In the genomic region with DNA sequence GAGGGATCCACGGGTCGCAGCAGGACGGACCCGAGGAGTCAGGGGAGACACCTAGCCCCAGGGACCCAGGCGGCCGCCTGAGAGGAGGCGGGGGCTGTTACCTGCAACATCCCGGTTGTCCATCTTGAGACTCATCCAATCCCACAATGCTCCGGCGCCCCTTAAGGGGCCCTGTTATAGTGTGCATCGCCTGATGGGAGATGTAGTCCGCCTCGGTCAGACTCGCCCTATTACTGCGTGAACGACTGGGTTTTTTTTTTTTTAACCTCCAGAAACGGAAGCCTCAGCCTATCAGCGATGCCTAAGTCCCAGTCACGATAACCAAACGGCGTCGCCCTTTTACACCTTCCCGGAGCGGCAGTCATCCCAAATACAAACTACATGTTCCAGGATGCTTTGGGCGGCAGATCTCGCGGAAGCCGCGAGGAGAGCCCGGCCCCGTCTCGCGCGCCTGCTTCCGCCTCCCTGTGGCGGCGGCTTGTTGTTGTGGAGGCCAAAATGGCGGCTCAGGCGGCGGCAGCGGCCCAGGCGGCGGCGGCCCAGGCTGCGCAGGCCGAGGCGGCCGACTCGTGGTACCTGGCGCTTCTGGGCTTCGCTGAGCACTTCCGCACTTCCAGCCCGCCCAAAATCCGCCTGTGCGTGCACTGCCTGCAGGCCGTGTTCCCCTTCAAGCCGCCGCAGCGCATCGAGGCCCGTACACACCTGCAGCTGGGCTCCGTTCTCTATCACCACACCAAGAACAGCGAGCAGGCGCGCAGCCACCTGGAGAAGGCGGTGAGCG, we compare ENCODE assay signal across 8 cellular contexts. TPM values are rescaled to one million over a fixed set of nuclear protein-coding genes. Genes with fewer than 3 reads are reported as not detected.
A peak's percentile ranks its signal among the peaks of the same experiment; 100 is the strongest.
DNase-seq lines count a peak whose midpoint lies in the region; ATAC-seq and TF ChIP-seq lines count a peak whose summit lies in the region.

Gene MAU2, plus strand, starts transcription at position 468 of the 781 bp plus-strand sequence. Its CDS starts 31 bp downstream, at position 499.
A gene with protein sequence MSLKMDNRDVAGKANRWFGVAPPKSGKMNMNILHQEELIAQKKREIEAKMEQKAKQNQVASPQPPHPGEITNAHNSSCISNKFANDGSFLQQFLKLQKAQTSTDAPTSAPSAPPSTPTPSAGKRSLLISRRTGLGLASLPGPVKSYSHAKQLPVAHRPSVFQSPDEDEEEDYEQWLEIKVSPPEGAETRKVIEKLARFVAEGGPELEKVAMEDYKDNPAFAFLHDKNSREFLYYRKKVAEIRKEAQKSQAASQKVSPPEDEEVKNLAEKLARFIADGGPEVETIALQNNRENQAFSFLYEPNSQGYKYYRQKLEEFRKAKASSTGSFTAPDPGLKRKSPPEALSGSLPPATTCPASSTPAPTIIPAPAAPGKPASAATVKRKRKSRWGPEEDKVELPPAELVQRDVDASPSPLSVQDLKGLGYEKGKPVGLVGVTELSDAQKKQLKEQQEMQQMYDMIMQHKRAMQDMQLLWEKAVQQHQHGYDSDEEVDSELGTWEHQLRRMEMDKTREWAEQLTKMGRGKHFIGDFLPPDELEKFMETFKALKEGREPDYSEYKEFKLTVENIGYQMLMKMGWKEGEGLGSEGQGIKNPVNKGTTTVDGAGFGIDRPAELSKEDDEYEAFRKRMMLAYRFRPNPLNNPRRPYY (minus strand): TSS at position 148 of the 781 bp plus-strand sequence. CDS start 13 bp downstream, at position 135.

- TF ChIP-seq CTCF in dorsolateral prefrontal cortex (IDR thresholded peaks at IDR 0.05 in 54 of 56, conservative IDR thresholded peaks at IDR 0.05 in 2 of 56; ENCODE audit: low read depth in 1 of 56, partially characterized antibody in 56 of 56) (peak in 53 of 56 donors; percentile 10 to 73 (median 52)), right lobe of liver (IDR thresholded peaks at IDR 0.05) (peak; percentile 37 to 53 (median 44))

- 0% methylated on average over 19 of the region's 67 CpGs for WGBS in right lobe of liver (ENCODE audit: insufficient coverage, low coverage, low lambda C conversion rate, missing lambda C conversion rate)

- intact Hi-C loops in dorsolateral prefrontal cortex (cut with DNase I) = loop anchor here (2.0 to 5.0 kb wide), 2 partner anchors 128 kb away; partner anchors contain the start of genes BORCS8 (in 2 of the 2) and RFXANK (in 2 of the 2)
- intact Hi-C loops in right lobe of liver (cut with DNase I) = no loop called here

- peaks cover 0 to 25% (median 5%) of the 10 kb centered on the region in 4 donors for H3K4me1 ChIP-seq in right lobe of liver

- H3K9me3 ChIP-seq in right lobe of liver = no peaks in the 10 kb centered on the region

- H3K4me3 ChIP-seq in dorsolateral prefrontal cortex (peak within 1 kb of the TSS; percentile 62 to 100 (median 97)), right lobe of liver (peak within 1 kb of the TSS; percentile 98 to 100 (median 99))

- TF ChIP-seq POLR2A in right lobe of liver (IDR thresholded peaks at IDR 0.05) = peak; percentile 69

- peak within 1 kb of the TSS; percentile 53 to 99 (median 95) for H3K27ac ChIP-seq in dorsolateral prefrontal cortex
- peak within 1 kb of the TSS; percentile 84 to 88 (median 88) for H3K27ac ChIP-seq in right lobe of liver

- no peaks in the 10 kb centered on the region for H3K27me3 ChIP-seq in dorsolateral prefrontal cortex
- no peaks in the 10 kb centered on the region for H3K27me3 ChIP-seq in right lobe of liver

- peak; percentile 88 for ATAC-seq in GM19351 (IDR thresholded peaks at IDR 0.05; ENCODE audit: unreplicated experiment)
- ATAC-seq in HG03521 (IDR thresholded peaks at IDR 0.05; ENCODE audit: unreplicated experiment) = peak; percentile 87
- ATAC-seq in right lobe of liver = peak; percentile 95 to 99 (median 96)

- DNase-seq in CD1c-positive myeloid dendritic cell (ENCODE audit: extremely low spot score) = peak; percentile 95
- DNase-seq in NCI-H748 (lab: John Stamatoyannopoulos, UW; ENCODE audit: unreplicated experiment) = peak; percentile 94
- DNase-seq in activated CD4-positive, alpha-beta T cell treated with anti-CD3 and anti-CD28 coated beads, Interleukin-2, amount 50 U/mL, for 48 hours = peak; percentile 87 to 90
- DNase-seq in dorsolateral prefrontal cortex = peak; percentile 77 to 94 (median 90)
- peak; percentile 90 to 92 (median 91) for DNase-seq in right lobe of liver
- DNase-seq in stimulated activated CD4-positive, alpha-beta T cell treated with anti-CD3 and anti-CD28 coated beads, Interleukin-4, amount 100 ng/mL, for 4 hours = peak; percentile 85 to 89

- peaks cover 0 to 30% (median 11%) of the 10 kb centered on the region in 4 donors for H3K36me3 ChIP-seq in right lobe of liver

RNA-seq across cellular contexts. Expression of gene MAU2, which starts in this region (rescaled TPM):
- total RNA-seq in dorsolateral prefrontal cortex = 100 to 1,000 TPM in 42 of 120 experiments, 10 to 100 TPM in 78; 58.7 to 162 (median 91.5) TPM
- total RNA-seq in right lobe of liver = 10 to 100 TPM; 10.4 to 30.4 (median 19.3) TPM

RNA-seq across cellular contexts. Expression of the second gene that starts in this region (rescaled TPM):
- total RNA-seq in dorsolateral prefrontal cortex (10 to 100 TPM; 50.9 to 97.4 (median 73.0) TPM), right lobe of liver (10 to 100 TPM; 19.7 to 25.9 (median 23.6) TPM)

Comparison
In these comparisons a context has a peak if more than half of its experiments do, and no peak if none do; other contexts are left out.
1. Peak in every context shown above with its lines: DNase-seq, ATAC-seq, H3K4me3 ChIP-seq and H3K27ac ChIP-seq.
2. intact Hi-C loops: an anchor here in dorsolateral prefrontal cortex (2.0 to 5.0 kb wide); none called in right lobe of liver.